Comparison of ENCODE assay signal across 8 cellular contexts in genomic region chr6:163415176-163415619, GRCh38. TPM values are rescaled to one million over a fixed set of nuclear protein-coding genes. Genes with fewer than 3 reads are reported as not detected.
DNase-seq lines count a peak whose midpoint lies in the region; ATAC-seq, FAIRE-seq and TF ChIP-seq lines count a peak whose summit lies in the region.

No MANE protein-coding gene starts in this region.

- TF ChIP-seq CTCF in fibroblast of lung (conservative IDR thresholded peaks at IDR 0.05 in 1 of 2, IDR thresholded peaks at IDR 0.05 in 1 of 2; ENCODE audit: low read depth in 1 of 2, low read length in 2 of 2), result no peak

- H4K20me1 ChIP-seq in fibroblast of lung (ENCODE audit: control insufficient read depth, extremely low read depth, insufficient read depth, low read length), result no peaks in the 10 kb centered on the region

- peaks cover 53% of the 10 kb centered on the region for H3K79me2 ChIP-seq in fibroblast of lung (ENCODE audit: control insufficient read depth, insufficient read depth, low read length)

- DNase-seq in GM12892 (ENCODE audit: insufficient read length) (peak; percentile 19), fibroblast of lung (ENCODE audit: low read depth in 2 of 2) (no peak), NCI-H2107 (lab: John Stamatoyannopoulos, UW) (no peak), GM03348 (ENCODE audit: low spot score) (no peak), hypothalamus (lab: John Stamatoyannopoulos, UW) (no peak)
- DNase-seq in activated CD4-positive, alpha-beta T cell treated with anti-CD3 and anti-CD28 coated beads, Interleukin-2, amount 50 U/mL, for 4 hours, result peak; percentile 7

- H3K4me3 ChIP-seq in fibroblast of lung (replicated peaks in 1 of 4; ENCODE audit: control extremely low read depth in 1 of 4, insufficient read depth in 1 of 4, low read depth in 3 of 4, low read length in 4 of 4) (peak overlapping the region; percentile 80 to 99 (median 88)), rectal smooth muscle tissue (ENCODE audit: low read length) (peak overlapping the region; percentile 62)

- no peak for FAIRE-seq in GM12892 (lab: Jason Lieb, UNC)

- H3K9ac ChIP-seq in fibroblast of lung (ENCODE audit: insufficient read depth, low read length) (peak overlapping the region; percentile 74), rectal smooth muscle tissue (ENCODE audit: low read length) (peak overlapping the region; percentile 39)

- H3K4me1 ChIP-seq in fibroblast of lung (ENCODE audit: control insufficient read depth, extremely low read depth, insufficient read depth, low read length), result peaks cover under 1% of the 10 kb centered on the region
- peaks cover 7% of the 10 kb centered on the region for H3K4me1 ChIP-seq in rectal smooth muscle tissue (ENCODE audit: control insufficient read depth, insufficient read depth, low read length)

- peak; percentile 0 for ATAC-seq in HG03039 (IDR thresholded peaks at IDR 0.05; ENCODE audit: unreplicated experiment)

- H3K27ac ChIP-seq in fibroblast of lung (ENCODE audit: insufficient read depth, low read length) (peak overlapping the region; percentile 83), rectal smooth muscle tissue (ENCODE audit: low read depth, low read length) (peak overlapping the region; percentile 94)

- no peak overlapping the region for H3K4me2 ChIP-seq in fibroblast of lung (ENCODE audit: extremely low read depth, insufficient read depth, low read length)

- TF ChIP-seq POLR2A in GM12892 (IDR thresholded peaks at IDR 0.05; ENCODE audit: low read depth, low read length), result no peak

- no peak overlapping the region for H2AFZ ChIP-seq in fibroblast of lung (ENCODE audit: low read length)

- no peaks in the 10 kb centered on the region for H3K9me3 ChIP-seq in fibroblast of lung (ENCODE audit: control insufficient read depth, insufficient read depth, low read depth, low read length)

- H3K36me3 ChIP-seq in fibroblast of lung (ENCODE audit: control insufficient read depth, insufficient read depth, low read length) (no peaks in the 10 kb centered on the region), rectal smooth muscle tissue (ENCODE audit: control insufficient read depth, insufficient read depth, low read length) (no peaks in the 10 kb centered on the region)

- H3K27me3 ChIP-seq in fibroblast of lung (ENCODE audit: control insufficient read depth, insufficient read depth, low read length), result no peaks in the 10 kb centered on the region
- H3K27me3 ChIP-seq in rectal smooth muscle tissue (ENCODE audit: control insufficient read depth, insufficient read depth, low read length), result peaks cover 2% of the 10 kb centered on the region

RNA-seq across cellular contexts. Expression of gene QKI, which starts 0.7 kb away (rescaled TPM):
- polyA plus RNA-seq in GM12892 (2012; ENCODE audit: missing spikeins), result 27.7 TPM
- total RNA-seq in fibroblast of lung, result 121 and 129 TPM in 2 replicates
- polyA plus RNA-seq in fibroblast of lung, result 218 and 224 TPM in 2 replicates
- 92.7 and 102 TPM in 2 replicates for polyA plus RNA-seq in fibroblast of lung (2012)
- polyA minus RNA-seq in fibroblast of lung (ENCODE audit: low replicate concordance), result 267 and 323 TPM in 2 replicates

Comparison
In these comparisons a context has a peak if more than half of its experiments do, and no peak if none do; other contexts are left out.
1. DNase-seq: peak in GM12892 (single experiment) and activated CD4-positive, alpha-beta T cell treated with anti-CD3 and anti-CD28 coated beads, Interleukin-2, amount 50 U/mL, for 4 hours (2 of 2); none in fibroblast of lung (0 of 2), NCI-H2107 (single experiment), GM03348 (single experiment) and hypothalamus (0 of 51).